1 cellular context compared by ENCODE assay signal in the genomic region with DNA sequence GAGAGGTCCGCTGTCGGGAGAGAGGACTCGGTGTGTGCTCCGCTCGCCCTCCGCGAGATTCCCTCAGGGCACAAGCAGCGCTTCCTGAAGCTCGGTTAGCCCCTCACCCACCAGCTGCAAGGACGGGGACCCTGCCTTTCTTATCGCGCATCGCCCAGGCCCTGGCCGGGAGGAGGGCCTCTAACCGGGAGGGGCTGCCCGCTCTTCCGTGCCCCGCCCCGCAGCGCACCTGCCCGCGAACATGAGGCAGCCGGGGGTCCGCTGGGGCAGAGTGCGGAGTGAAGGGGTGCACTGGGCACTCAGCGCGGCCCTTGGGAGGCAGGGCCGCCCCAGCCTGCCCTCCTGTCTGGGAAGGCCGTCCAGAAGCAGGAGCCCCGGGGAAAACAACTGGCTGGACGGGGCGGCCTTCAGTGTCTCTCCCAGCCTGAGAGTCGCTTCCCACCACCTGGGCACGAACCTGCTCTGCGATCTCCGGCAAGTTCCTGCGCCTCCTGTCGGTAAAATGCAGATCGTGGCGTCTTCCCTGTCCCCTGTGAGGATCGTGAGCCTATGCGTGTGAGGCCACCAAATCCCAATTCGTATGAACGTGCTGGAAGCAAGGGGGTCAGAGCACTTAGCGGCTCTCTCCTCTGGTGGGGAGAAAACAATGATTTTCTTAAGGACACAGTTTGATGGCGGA.
TF ChIP-seq lines count a peak whose summit lies in the region.

No MANE protein-coding gene starts in this region.

TF ChIP-seq in HCT116, 20 proteins besides CTCF, POLR2A, EP300 and RAD21 (continued from another document):
- TF ChIP-seq, protein P1, sequence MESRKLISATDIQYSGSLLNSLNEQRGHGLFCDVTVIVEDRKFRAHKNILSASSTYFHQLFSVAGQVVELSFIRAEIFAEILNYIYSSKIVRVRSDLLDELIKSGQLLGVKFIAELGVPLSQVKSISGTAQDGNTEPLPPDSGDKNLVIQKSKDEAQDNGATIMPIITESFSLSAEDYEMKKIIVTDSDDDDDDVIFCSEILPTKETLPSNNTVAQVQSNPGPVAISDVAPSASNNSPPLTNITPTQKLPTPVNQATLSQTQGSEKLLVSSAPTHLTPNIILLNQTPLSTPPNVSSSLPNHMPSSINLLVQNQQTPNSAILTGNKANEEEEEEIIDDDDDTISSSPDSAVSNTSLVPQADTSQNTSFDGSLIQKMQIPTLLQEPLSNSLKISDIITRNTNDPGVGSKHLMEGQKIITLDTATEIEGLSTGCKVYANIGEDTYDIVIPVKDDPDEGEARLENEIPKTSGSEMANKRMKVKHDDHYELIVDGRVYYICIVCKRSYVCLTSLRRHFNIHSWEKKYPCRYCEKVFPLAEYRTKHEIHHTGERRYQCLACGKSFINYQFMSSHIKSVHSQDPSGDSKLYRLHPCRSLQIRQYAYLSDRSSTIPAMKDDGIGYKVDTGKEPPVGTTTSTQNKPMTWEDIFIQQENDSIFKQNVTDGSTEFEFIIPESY (IDR thresholded peaks at IDR 0.05; ENCODE audit: extremely low read depth, insufficient replicate concordance, low read length), result no peak
- TF ChIP-seq JUND (IDR thresholded peaks at IDR 0.05), result no peak
- no peak for TF ChIP-seq ELF1 (IDR thresholded peaks at IDR 0.05; ENCODE audit: borderline replicate concordance, low read depth)
- TF ChIP-seq ZNF274 (IDR thresholded peaks at IDR 0.05; ENCODE audit: low read depth, low read length), result no peak
- peak; percentile 55 for TF ChIP-seq YY1 (IDR thresholded peaks at IDR 0.05; ENCODE audit: extremely low read depth, insufficient replicate concordance, low read depth, low read length)
- TF ChIP-seq, protein P2, sequence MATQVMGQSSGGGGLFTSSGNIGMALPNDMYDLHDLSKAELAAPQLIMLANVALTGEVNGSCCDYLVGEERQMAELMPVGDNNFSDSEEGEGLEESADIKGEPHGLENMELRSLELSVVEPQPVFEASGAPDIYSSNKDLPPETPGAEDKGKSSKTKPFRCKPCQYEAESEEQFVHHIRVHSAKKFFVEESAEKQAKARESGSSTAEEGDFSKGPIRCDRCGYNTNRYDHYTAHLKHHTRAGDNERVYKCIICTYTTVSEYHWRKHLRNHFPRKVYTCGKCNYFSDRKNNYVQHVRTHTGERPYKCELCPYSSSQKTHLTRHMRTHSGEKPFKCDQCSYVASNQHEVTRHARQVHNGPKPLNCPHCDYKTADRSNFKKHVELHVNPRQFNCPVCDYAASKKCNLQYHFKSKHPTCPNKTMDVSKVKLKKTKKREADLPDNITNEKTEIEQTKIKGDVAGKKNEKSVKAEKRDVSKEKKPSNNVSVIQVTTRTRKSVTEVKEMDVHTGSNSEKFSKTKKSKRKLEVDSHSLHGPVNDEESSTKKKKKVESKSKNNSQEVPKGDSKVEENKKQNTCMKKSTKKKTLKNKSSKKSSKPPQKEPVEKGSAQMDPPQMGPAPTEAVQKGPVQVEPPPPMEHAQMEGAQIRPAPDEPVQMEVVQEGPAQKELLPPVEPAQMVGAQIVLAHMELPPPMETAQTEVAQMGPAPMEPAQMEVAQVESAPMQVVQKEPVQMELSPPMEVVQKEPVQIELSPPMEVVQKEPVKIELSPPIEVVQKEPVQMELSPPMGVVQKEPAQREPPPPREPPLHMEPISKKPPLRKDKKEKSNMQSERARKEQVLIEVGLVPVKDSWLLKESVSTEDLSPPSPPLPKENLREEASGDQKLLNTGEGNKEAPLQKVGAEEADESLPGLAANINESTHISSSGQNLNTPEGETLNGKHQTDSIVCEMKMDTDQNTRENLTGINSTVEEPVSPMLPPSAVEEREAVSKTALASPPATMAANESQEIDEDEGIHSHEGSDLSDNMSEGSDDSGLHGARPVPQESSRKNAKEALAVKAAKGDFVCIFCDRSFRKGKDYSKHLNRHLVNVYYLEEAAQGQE (IDR thresholded peaks at IDR 0.05; ENCODE audit: low read depth), result no peak
- no peak for TF ChIP-seq EGR1 (IDR thresholded peaks at IDR 0.05; ENCODE audit: low read depth)
- no peak for TF ChIP-seq SP1 (IDR thresholded peaks at IDR 0.05; ENCODE audit: low read depth)
- no peak for TF ChIP-seq CEBPB (IDR thresholded peaks at IDR 0.05; ENCODE audit: low read depth)
- no peak for TF ChIP-seq FOSL1 (IDR thresholded peaks at IDR 0.05; ENCODE audit: low read depth)
- no peak for TF ChIP-seq SIN3A (IDR thresholded peaks at IDR 0.05; ENCODE audit: low read depth)
- peak; percentile 49; the same call in 1 of the 2 replicates for TF ChIP-seq POLR2AphosphoS5 (IDR thresholded peaks at IDR 0.05; ENCODE audit: low read depth, low read length)
- TF ChIP-seq CBX3 (IDR thresholded peaks at IDR 0.05; ENCODE audit: low read depth), result peak; percentile 80
- TF ChIP-seq ZFX (IDR thresholded peaks at IDR 0.05), result peak; percentile 67
